ENCODE assay signal across 8 cellular contexts in genomic region chr11:67261942-67262681, GRCh38. TPM values are rescaled to one million over a fixed set of nuclear protein-coding genes. Genes with fewer than 3 reads are reported as not detected.
DNase-seq lines count a peak whose midpoint lies in the region; TF ChIP-seq lines count a peak whose summit lies in the region.
"Had no signal": no experiment of that assay in that cellular context is flagged by ENCODE, and none has a peak within 500 bp of the region (broad histone marks: within the 10 kb centered on the region; RNA-seq: fewer than 3 reads in every experiment).

No MANE protein-coding gene starts in this region.

- H3K9me3 Mint-ChIP-seq in glutamatergic neuron (ENCODE audit: unreplicated experiment) = peaks cover 6% of the 10 kb centered on the region

- H3K9me3 ChIP-seq in HUES48 (ENCODE audit: control insufficient read depth, insufficient read depth, low read length) (no peaks in the 10 kb centered on the region), SK-N-SH (no peaks in the 10 kb centered on the region), smooth muscle cell (replicated peaks; ENCODE audit: low read depth) (no peaks in the 10 kb centered on the region)
- H3K9me3 ChIP-seq: uterus had no signal

- peaks cover 21% of the 10 kb centered on the region for H3F3A ChIP-seq in SK-N-SH (replicated peaks; ENCODE audit: insufficient read depth)
- H3F3A ChIP-seq in smooth muscle cell (ENCODE audit: low read depth) = peaks cover 12% of the 10 kb centered on the region

- H3K4me1 ChIP-seq in HUES48 (ENCODE audit: control insufficient read depth, insufficient read depth, low read length) (peaks cover 9% of the 10 kb centered on the region), SK-N-SH (ENCODE audit: control insufficient read depth in 1 of 2, insufficient read depth in 2 of 2, low read depth in 1 of 2, low read length in 1 of 2) (peaks cover 9 to 21% of the 10 kb centered on the region in 2 experiments; a peak in 2 of 4 replicates), smooth muscle cell (ENCODE audit: low read depth) (no peaks in the 10 kb centered on the region)

- no peak overlapping the region for H3K27ac Mint-ChIP-seq in glutamatergic neuron (ENCODE audit: unreplicated experiment)

- 62% methylated on average over 18 of the region's 18 CpGs for WGBS in SK-N-SH (ENCODE audit: low lambda C conversion rate)
- WGBS in smooth muscle cell (ENCODE audit: low lambda C conversion rate) = 58% methylated on average over 18 of the region's 18 CpGs

- H3K36me3 ChIP-seq in HUES48 (ENCODE audit: control insufficient read depth, insufficient read depth, low read length) (peaks cover 2% of the 10 kb centered on the region; the same call in 1 of the 2 replicates), SK-N-SH (replicated peaks in 1 of 2; ENCODE audit: control insufficient read depth in 1 of 2, insufficient read depth in 2 of 2, low read length in 1 of 2) (peaks cover 5% of the 10 kb centered on the region in 2 experiments), smooth muscle cell (ENCODE audit: low read depth) (no peaks in the 10 kb centered on the region)
- H3K36me3 ChIP-seq: uterus had no signal

- H3K4me3 Mint-ChIP-seq in glutamatergic neuron (ENCODE audit: unreplicated experiment) = peak overlapping the region; percentile 67

- peaks cover 19% of the 10 kb centered on the region for H3K27me3 Mint-ChIP-seq in glutamatergic neuron (ENCODE audit: unreplicated experiment)

- no peaks in the 10 kb centered on the region for H4K20me1 ChIP-seq in SK-N-SH (ENCODE audit: insufficient read depth)
- no peaks in the 10 kb centered on the region for H4K20me1 ChIP-seq in smooth muscle cell (ENCODE audit: low read depth)

- H3K79me2 ChIP-seq in SK-N-SH (ENCODE audit: insufficient read depth) = peaks cover 6% of the 10 kb centered on the region
- peaks cover 12% of the 10 kb centered on the region for H3K79me2 ChIP-seq in smooth muscle cell (ENCODE audit: low read depth)

- H3K4me2 ChIP-seq in SK-N-SH (peak overlapping the region; percentile 66; the same call in 1 of the 2 replicates), smooth muscle cell (peak overlapping the region; percentile 87)

- peaks cover 8% of the 10 kb centered on the region for H3K4me1 Mint-ChIP-seq in glutamatergic neuron (ENCODE audit: low read depth, unreplicated experiment)

- H3K4me3 ChIP-seq in HUES48 (ENCODE audit: low read depth, low read length) (peak overlapping the region; percentile 53), SK-N-SH (ENCODE audit: low read depth in 2 of 2, low read length in 1 of 2) (no peak overlapping the region), smooth muscle cell (peak overlapping the region; percentile 46)

- no peak overlapping the region for H3K27ac ChIP-seq in HUES48 (ENCODE audit: low read depth, low read length)
- no peak overlapping the region for H3K27ac ChIP-seq in SK-N-SH (ENCODE audit: low read depth in 2 of 2, low read length in 1 of 2)
- H3K27ac ChIP-seq in smooth muscle cell (ENCODE audit: low read depth) = no peak overlapping the region

- H3K9me2 ChIP-seq in SK-N-SH = no peaks in the 10 kb centered on the region

- H3K9ac ChIP-seq in HUES48 (ENCODE audit: low read depth, low read length) = no peak overlapping the region
- no peak overlapping the region for H3K9ac ChIP-seq in SK-N-SH
- H3K9ac ChIP-seq in smooth muscle cell (ENCODE audit: low read depth) = no peak overlapping the region

- no peak for TF ChIP-seq RAD21 in SK-N-SH (IDR thresholded peaks at IDR 0.05; ENCODE audit: low read length)

- POLR2A ChIA-PET in SK-N-SH (lab: Yijun Ruan, JAX) = interaction anchor here (0.6 to 3.2 kb wide), 5 partner anchors 9 to 200 kb away, joined by 3 to 19 read pairs (median 3); partner anchors contain the start of genes ANKRD13D and RAD9A

- 0 out of 2 replicates have a peak overlapping the region, but pooled peaks have one; percentile 81 for H2AFZ ChIP-seq in SK-N-SH (ENCODE audit: low read depth)
- H2AFZ ChIP-seq in smooth muscle cell (ENCODE audit: low read depth) = no peak overlapping the region

- TF ChIP-seq CTCF in SK-N-SH (IDR thresholded peaks at IDR 0.05) (no peak; the same call in 1 of the 2 replicates), glutamatergic neuron (IDR thresholded peaks at IDR 0.05; ENCODE audit: partially characterized antibody, unreplicated experiment) (no peak), smooth muscle cell (IDR thresholded peaks at IDR 0.05; ENCODE audit: borderline replicate concordance, insufficient read depth, poor library complexity, severe bottlenecking) (no peak)

- DNase-seq in SK-N-SH (no peak), glutamatergic neuron (peak; percentile 16), smooth muscle cell (lab: John Stamatoyannopoulos, UW; ENCODE audit: unreplicated experiment) (no peak), globus pallidus (ENCODE audit: low spot score) (no peak), cortex of kidney (lab: John Stamatoyannopoulos, UW) (no peak)
- no peak for DNase-seq in effector CD4-positive, alpha-beta T cell

- H3K27me3 ChIP-seq in HUES48 (ENCODE audit: control insufficient read depth, insufficient read depth, low read length) (peaks cover 8% of the 10 kb centered on the region; the same call in 1 of the 2 replicates), SK-N-SH (ENCODE audit: insufficient read depth) (no peaks in the 10 kb centered on the region), smooth muscle cell (ENCODE audit: low read depth) (no peaks in the 10 kb centered on the region)
- H3K27me3 ChIP-seq: uterus had no signal

- TF ChIP-seq EP300 in SK-N-SH (IDR thresholded peaks at IDR 0.05; ENCODE audit: borderline replicate concordance in 1 of 2, low read depth in 1 of 2, low read length in 1 of 2) = no peak

- no peaks in the 10 kb centered on the region for H3K36me3 Mint-ChIP-seq in glutamatergic neuron (ENCODE audit: unreplicated experiment)

- CTCF ChIA-PET in SK-N-SH (lab: Yijun Ruan, JAX) = interaction anchor here (0.6 to 10.0 kb wide), 62 partner anchors 8 to 717 kb away, joined by 3 to 274 read pairs (median 5); partner anchors contain the start of genes ANKRD13D, CLCF1, POLD4 and RAD9A

TF ChIP-seq in SK-N-SH, 30 proteins besides CTCF, POLR2A, EP300 and RAD21 (continues in another document):
- TF ChIP-seq TAF1 (IDR thresholded peaks at IDR 0.05; ENCODE audit: borderline replicate concordance, low read depth, low read length) (no peak), RFX5 (IDR thresholded peaks at IDR 0.05; ENCODE audit: low read length) (no peak), FOSL2 (IDR thresholded peaks at IDR 0.05; ENCODE audit: borderline replicate concordance, low read depth) (no peak), MAX (IDR thresholded peaks at IDR 0.05; ENCODE audit: low read depth) (no peak), ZBTB33 (IDR thresholded peaks at IDR 0.05; ENCODE audit: borderline replicate concordance, low read depth) (no peak), CHD2 (IDR thresholded peaks at IDR 0.05; ENCODE audit: low read length, partially characterized antibody) (no peak), USF1 (IDR thresholded peaks at IDR 0.05; ENCODE audit: borderline replicate concordance, low read depth) (no peak)

RNA-seq across cellular contexts. Expression of gene GRK2, which starts 4.2 kb away (rescaled TPM):
- polyA plus RNA-seq in SK-N-SH (2012; rRNA removed) (44.6 and 48.5 TPM in 2 replicates), smooth muscle cell (38.9 and 42.5 TPM in 2 replicates)
- 19.5 and 33.5 TPM in 2 replicates for polyA plus RNA-seq in SK-N-SH (2012; cell fraction: cytosol; rRNA removed)
- 106 and 118 TPM in 2 replicates for polyA plus RNA-seq in SK-N-SH (2012; cell fraction: nucleus; rRNA removed)
- total RNA-seq in glutamatergic neuron (ENCODE audit: unreplicated experiment) (52.2 TPM), smooth muscle cell (18.5 and 22.2 TPM in 2 replicates)

RNA-seq across cellular contexts. Expression of gene ANKRD13D, which starts 27.0 kb away (rescaled TPM):
- 50.2 and 51.4 TPM in 2 replicates for polyA plus RNA-seq in SK-N-SH (2012; rRNA removed)
- polyA plus RNA-seq in SK-N-SH (2012; cell fraction: cytosol; rRNA removed) = 17.8 and 26.1 TPM in 2 replicates
- 163 and 206 TPM in 2 replicates for polyA plus RNA-seq in SK-N-SH (2012; cell fraction: nucleus; rRNA removed)
- 109 TPM for total RNA-seq in glutamatergic neuron (ENCODE audit: unreplicated experiment)
- total RNA-seq in smooth muscle cell = 29.3 and 34.7 TPM in 2 replicates
- 52.0 and 63.2 TPM in 2 replicates for polyA plus RNA-seq in smooth muscle cell

RNA-seq across cellular contexts. Expression of gene SSH3, which starts 41.2 kb away (rescaled TPM):
- polyA plus RNA-seq in SK-N-SH (2012; rRNA removed) = 13.5 and 17.1 TPM in 2 replicates
- 4.0 and 7.0 TPM in 2 replicates for polyA plus RNA-seq in SK-N-SH (2012; cell fraction: cytosol; rRNA removed)
- polyA plus RNA-seq in SK-N-SH (2012; cell fraction: nucleus; rRNA removed) = 73.4 and 77.8 TPM in 2 replicates
- total RNA-seq in glutamatergic neuron (ENCODE audit: unreplicated experiment) = 8.3 TPM
- total RNA-seq in smooth muscle cell = 14.9 and 23.9 TPM in 2 replicates
- polyA plus RNA-seq in smooth muscle cell = 29.3 and 47.5 TPM in 2 replicates

Comparison
In these comparisons a context has a peak if more than half of its experiments do, and no peak if none do; other contexts are left out.
1. H3K4me3 ChIP-seq: peak in HUES48 (single experiment) and smooth muscle cell (single experiment); none in SK-N-SH (0 of 2).